In genomic region chr9:19230356-19231125, GRCh38 we compare ENCODE assay signal across 8 cellular contexts. TPM values are rescaled to one million over a fixed set of nuclear protein-coding genes. Genes with fewer than 3 reads are reported as not detected.
DNase-seq lines count a peak whose midpoint lies in the region; ATAC-seq and TF ChIP-seq lines count a peak whose summit lies in the region.

TSS of gene DENND4C (plus strand) at chr9:19230693. CDS start at chr9:19276175, 45,482 bp downstream.

- peak within 1 kb of the TSS; percentile 97 for H2AFZ ChIP-seq in DND-41 (ENCODE audit: low read depth, low read length)

- H3K4me1 ChIP-seq in DND-41 (ENCODE audit: insufficient read depth, low read length), result peaks cover 36% of the 10 kb centered on the region
- peaks cover 0 to 15% (median 0%) of the 10 kb centered on the region in 4 donors for H3K4me1 ChIP-seq in Peyer's patch

- DNase-seq in DND-41 (peak; percentile 81), Peyer's patch (peak; percentile 83 to 93 (median 91)), fibroblast of mammary gland (ENCODE audit: low read depth) (peak; percentile 78)
- peak; percentile 69 for DNase-seq in Jurkat, Clone E6-1 (ENCODE audit: low read depth, low spot score)
- peak; percentile 83 for DNase-seq in activated T-helper 1 cell treated with anti-CD3 and anti-CD28 coated beads, Interleukin-12 subunit alpha, Interleukin-12 subunit beta, Interleukin-2, Interleukin-4 antibody, amounts not matched to agents 30 ng/mL and 10 ng/mL and 1 ng/mL, durations not matched to agents 14 hours and 24 hours and 36 hours (ENCODE audit: low spot score)
- peak; percentile 69 to 90 (median 81) for DNase-seq in naive thymus-derived CD8-positive, alpha-beta T cell
- peak; percentile 66 to 84 (median 78) for DNase-seq in stimulated activated naive CD4-positive, alpha-beta T cell (lab: John Stamatoyannopoulos, UW)

- peak within 1 kb of the TSS; percentile 92 for H3K9ac ChIP-seq in DND-41 (ENCODE audit: low read depth, low read length)

- H3K27me3 ChIP-seq in DND-41 (ENCODE audit: insufficient read depth, low read length, poor library complexity) (no peaks in the 10 kb centered on the region), Peyer's patch (no peaks in the 10 kb centered on the region)

- H3K4me3 ChIP-seq in DND-41 (ENCODE audit: low read depth in 1 of 2, low read length in 2 of 2) (peak within 1 kb of the TSS; percentile 65 to 85), Peyer's patch (peak within 1 kb of the TSS; percentile 86 to 99 (median 94)), fibroblast of mammary gland (ENCODE audit: control insufficient read depth, low read depth, low read length) (peak within 1 kb of the TSS; percentile 82)
- peak within 1 kb of the TSS; percentile 65 for H3K4me3 ChIP-seq in Jurkat, Clone E6-1 (ENCODE audit: low read length)

- H3K79me2 ChIP-seq in DND-41 (ENCODE audit: insufficient read depth, low read length), result peaks cover 49% of the 10 kb centered on the region

- TF ChIP-seq POLR2A in Peyer's patch (IDR thresholded peaks at IDR 0.05), result peak; percentile 87 to 91

- POLR2A ChIA-PET in naive thymus-derived CD8-positive, alpha-beta T cell (lab: Charles Lee), result interaction anchor here (1.0 to 5.0 kb wide), 17 partner anchors 10 to 1392 kb away, joined by 3 to 66 read pairs (median 4); partner anchors contain the start of genes MLLT3, PLIN2, RPS6 and RRAGA

- H4K20me1 ChIP-seq in DND-41 (ENCODE audit: insufficient read depth, low read length), result peaks cover 16% of the 10 kb centered on the region; the same call in 1 of the 2 replicates

- peaks cover 8% of the 10 kb centered on the region for H3K4me1 Mint-ChIP-seq in activated T-helper 1 cell treated with anti-CD3 and anti-CD28 coated beads, Interleukin-12 subunit alpha, Interleukin-12 subunit beta, Interleukin-2, Interleukin-4 antibody, amounts not matched to agents 30 ng/mL and 10 ng/mL and 1 ng/mL, durations not matched to agents 14 hours and 24 hours and 36 hours (ENCODE audit: low read depth)
- peaks cover 2 to 24% (median 19%) of the 10 kb centered on the region in 4 donors for H3K4me1 Mint-ChIP-seq in naive thymus-derived CD8-positive, alpha-beta T cell

- H3K27ac Mint-ChIP-seq in activated T-helper 1 cell treated with anti-CD3 and anti-CD28 coated beads, Interleukin-12 subunit alpha, Interleukin-12 subunit beta, Interleukin-2, Interleukin-4 antibody, amounts not matched to agents 30 ng/mL and 10 ng/mL and 1 ng/mL, durations not matched to agents 14 hours and 24 hours and 36 hours, result peak within 1 kb of the TSS; percentile 73
- peak within 1 kb of the TSS in 9 of 10 donors; percentile 64 to 94 (median 91) for H3K27ac Mint-ChIP-seq in naive thymus-derived CD8-positive, alpha-beta T cell

- H3K27ac ChIP-seq in DND-41 (ENCODE audit: low read length), result peak within 1 kb of the TSS; percentile 91
- H3K27ac ChIP-seq in Peyer's patch, result peak within 1 kb of the TSS; percentile 90 to 97 (median 94)

- no peaks in the 10 kb centered on the region for H3K27me3 Mint-ChIP-seq in activated T-helper 1 cell treated with anti-CD3 and anti-CD28 coated beads, Interleukin-12 subunit alpha, Interleukin-12 subunit beta, Interleukin-2, Interleukin-4 antibody, amounts not matched to agents 30 ng/mL and 10 ng/mL and 1 ng/mL, durations not matched to agents 14 hours and 24 hours and 36 hours (ENCODE audit: insufficient read depth)
- H3K27me3 Mint-ChIP-seq in naive thymus-derived CD8-positive, alpha-beta T cell, result no peaks in the 10 kb centered on the region

- peak within 1 kb of the TSS; percentile 77 for H3K4me3 Mint-ChIP-seq in activated T-helper 1 cell treated with anti-CD3 and anti-CD28 coated beads, Interleukin-12 subunit alpha, Interleukin-12 subunit beta, Interleukin-2, Interleukin-4 antibody, amounts not matched to agents 30 ng/mL and 10 ng/mL and 1 ng/mL, durations not matched to agents 14 hours and 24 hours and 36 hours
- H3K4me3 Mint-ChIP-seq in naive thymus-derived CD8-positive, alpha-beta T cell, result peak within 1 kb of the TSS in 6 of 10 donors; percentile 77 to 89 (median 84)

- H3K9me3 ChIP-seq in DND-41 (ENCODE audit: insufficient read depth, low read length, severe bottlenecking), result no peaks in the 10 kb centered on the region
- H3K9me3 ChIP-seq in Peyer's patch, result no peaks in the 10 kb centered on the region

- ATAC-seq in DND-41 (ENCODE audit: insufficient read depth, low read depth), result peak; percentile 79
- peak; percentile 60 for ATAC-seq in GM21619 (IDR thresholded peaks at IDR 0.05; ENCODE audit: unreplicated experiment)
- ATAC-seq in naive thymus-derived CD8-positive, alpha-beta T cell, result peak; percentile 84 to 86

- intact Hi-C loops in activated T-helper 1 cell treated with anti-CD3 and anti-CD28 coated beads, Interleukin-12 subunit alpha, Interleukin-12 subunit beta, Interleukin-2, Interleukin-4 antibody, amounts not matched to agents 30 ng/mL and 10 ng/mL and 1 ng/mL, durations not matched to agents 14 hours and 24 hours and 36 hours (cut with micrococcal nuclease), result loop anchor here (1.0 to 5.0 kb wide), 9 partner anchors 46 to 212 kb away; partner anchors contain the start of genes HAUS6, PLIN2, RPS6 and RRAGA

- TF ChIP-seq CTCF in DND-41 (IDR thresholded peaks at IDR 0.05; ENCODE audit: borderline replicate concordance, extremely low read depth, low read length, poor library complexity, severe bottlenecking) (no peak), Peyer's patch (IDR thresholded peaks at IDR 0.05) (peak in 3 of 6 experiments; percentile 12 to 31 (median 15)), fibroblast of mammary gland (conservative IDR thresholded peaks at IDR 0.05; ENCODE audit: control insufficient read depth, insufficient read depth, low read depth, low read length) (no peak)

- no peaks in the 10 kb centered on the region for H3K9me3 Mint-ChIP-seq in activated T-helper 1 cell treated with anti-CD3 and anti-CD28 coated beads, Interleukin-12 subunit alpha, Interleukin-12 subunit beta, Interleukin-2, Interleukin-4 antibody, amounts not matched to agents 30 ng/mL and 10 ng/mL and 1 ng/mL, durations not matched to agents 14 hours and 24 hours and 36 hours
- H3K9me3 Mint-ChIP-seq in naive thymus-derived CD8-positive, alpha-beta T cell, result no peaks in the 10 kb centered on the region

- H3K36me3 ChIP-seq in DND-41 (ENCODE audit: insufficient read depth, low read length) (no peaks in the 10 kb centered on the region; the same call in 1 of the 2 replicates), Peyer's patch (no peaks in the 10 kb centered on the region)

- peak within 1 kb of the TSS; percentile 97 for H3K4me2 ChIP-seq in DND-41 (ENCODE audit: insufficient read depth, low read length)

- H3K36me3 Mint-ChIP-seq in activated T-helper 1 cell treated with anti-CD3 and anti-CD28 coated beads, Interleukin-12 subunit alpha, Interleukin-12 subunit beta, Interleukin-2, Interleukin-4 antibody, amounts not matched to agents 30 ng/mL and 10 ng/mL and 1 ng/mL, durations not matched to agents 14 hours and 24 hours and 36 hours (ENCODE audit: low read depth), result peaks cover 2% of the 10 kb centered on the region
- H3K36me3 Mint-ChIP-seq in naive thymus-derived CD8-positive, alpha-beta T cell, result peaks cover 0 to 2% (median 0%) of the 10 kb centered on the region in 3 donors

RNA-seq across cellular contexts. Expression of gene DENND4C, which starts in this region (rescaled TPM):
- polyA plus RNA-seq in Jurkat, Clone E6-1 (2012; ENCODE audit: insufficient read depth, insufficient read length), result 11.5 TPM
- total RNA-seq in Peyer's patch, result 100 to 1,000 TPM in 3 of 4 donors, 10 to 100 TPM in 1; 89.1 to 188 (median 154) TPM
- total RNA-seq in activated T-helper 1 cell treated with anti-CD3 and anti-CD28 coated beads, Interleukin-12 subunit alpha, Interleukin-12 subunit beta, Interleukin-2, Interleukin-4 antibody, amounts not matched to agents 30 ng/mL and 10 ng/mL and 1 ng/mL, durations not matched to agents 14 hours and 24 hours and 36 hours, result 18.4 and 21.1 TPM in 2 replicates
- 10 to 100 TPM; 72.6 to 74.4 TPM for total RNA-seq in naive thymus-derived CD8-positive, alpha-beta T cell
- 10 to 100 TPM; 31.0 to 40.2 (median 35.1) TPM for polyA plus RNA-seq in naive thymus-derived CD8-positive, alpha-beta T cell

Comparison
In these comparisons a context has a peak if more than half of its experiments do, and no peak if none do; other contexts are left out.
1. Peak in every context shown above with its lines: DNase-seq, ATAC-seq, H3K4me3 ChIP-seq and H3K27ac ChIP-seq.